ENCODE assay signal across 22 cellular contexts in the genomic region with DNA sequence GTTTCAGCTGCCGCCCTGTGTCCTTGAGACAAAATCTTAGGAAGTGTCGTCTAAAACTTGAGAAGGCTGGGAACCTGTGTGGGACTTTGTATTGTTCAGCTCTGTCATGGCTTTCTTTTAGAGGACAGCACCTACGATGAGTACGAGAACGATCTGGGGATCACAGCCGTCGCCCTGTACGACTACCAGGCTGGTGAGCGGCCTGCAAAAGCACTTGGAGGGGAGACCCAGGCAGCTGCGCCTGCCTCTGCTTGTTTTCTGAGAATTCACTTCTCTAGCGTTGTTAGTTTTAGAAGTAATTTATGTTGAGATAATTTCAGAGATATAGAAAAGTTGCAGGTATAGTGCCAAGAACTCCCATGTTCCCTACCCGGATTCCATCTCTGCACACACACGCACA. TPM values are rescaled to one million over a fixed set of nuclear protein-coding genes. Genes with fewer than 3 reads are reported as not detected.
DNase-seq lines count a peak whose midpoint lies in the region; ATAC-seq and TF ChIP-seq lines count a peak whose summit lies in the region.
"Had no signal": no experiment of that assay in that cellular context is flagged by ENCODE, and none has a peak within 500 bp of the region (broad histone marks: within the 10 kb centered on the region; RNA-seq: fewer than 3 reads in every experiment).

No MANE protein-coding gene starts in this region.

- H3K36me3 ChIP-seq in left ventricle myocardium inferior: peaks cover 98% of the 10 kb centered on the region

- H3K4me3 Mint-ChIP-seq in endothelial cell (ENCODE audit: unreplicated experiment): peak overlapping the region; percentile 51
- no peak overlapping the region for H3K4me3 Mint-ChIP-seq in nephron progenitor cell
- no peak overlapping the region for H3K4me3 Mint-ChIP-seq in chondrocyte (ENCODE audit: unreplicated experiment)
- H3K4me3 Mint-ChIP-seq: CD4-positive, CD25-positive, alpha-beta regulatory T cell; CD8-positive, alpha-beta T cell had no signal

- H3K27ac Mint-ChIP-seq in endothelial cell (ENCODE audit: unreplicated experiment) (peak overlapping the region; percentile 57), nephron progenitor cell (no peak overlapping the region), chondrocyte (ENCODE audit: unreplicated experiment) (no peak overlapping the region)
- H3K27ac Mint-ChIP-seq: CD4-positive, CD25-positive, alpha-beta regulatory T cell; CD8-positive, alpha-beta T cell had no signal

- CTCF ChIA-PET in RWPE1 (lab: Yijun Ruan, JAX): no interaction called here

- intact Hi-C loops in left ventricle myocardium superior (cut with micrococcal nuclease) (no loop called here), left ventricle myocardium inferior (cut with micrococcal nuclease) (no loop called here), posterior vena cava (cut with DNase I) (no loop called here)

- no peaks in the 10 kb centered on the region for H3K27me3 ChIP-seq in left ventricle myocardium inferior (ENCODE audit: low read depth)
- H3K27me3 ChIP-seq: BE2C had no signal

- POLR2A ChIA-PET in RWPE1 (lab: Yijun Ruan, JAX; ENCODE audit: low non-redundant PET): no interaction called here

- H3K27ac ChIP-seq in left ventricle myocardium inferior (replicated peaks) (no peak overlapping the region), RWPE1 (0 out of 2 replicates have a peak overlapping the region, but pooled peaks have one; percentile 13)
- H3K27ac ChIP-seq: A549, C4-2B, GM23248 had no signal

- DNase-seq in left ventricle myocardium superior (peak; percentile 7), left ventricle myocardium inferior (no peak), RWPE1 (ENCODE audit: low spot score) (no peak), endothelial cell (ENCODE audit: low spot score) (no peak), posterior vena cava (ENCODE audit: low spot score) (peak; percentile 63), nephron progenitor cell (no peak), chondrocyte (ENCODE audit: low spot score) (no peak)
- DNase-seq: 8988T; ACHN; AML-193; BE2C; Caco-2; CD4-positive, CD25-positive, alpha-beta regulatory T cell; CD8-positive, alpha-beta T cell; DMS153; DND-41; GM23248; H7; HCEC 1CT had no signal

- ATAC-seq in left ventricle myocardium superior (no peak), HG03565 (IDR thresholded peaks at IDR 0.05; ENCODE audit: unreplicated experiment) (no peak)
- ATAC-seq: A549; CD8-positive, alpha-beta T cell had no signal

- H3K36me3 Mint-ChIP-seq in endothelial cell (ENCODE audit: low read depth, unreplicated experiment) (peaks cover 69% of the 10 kb centered on the region), nephron progenitor cell (ENCODE audit: low read depth) (peaks cover 59% of the 10 kb centered on the region), chondrocyte (ENCODE audit: low read depth) (peaks cover 45% of the 10 kb centered on the region)
- H3K36me3 Mint-ChIP-seq: CD4-positive, CD25-positive, alpha-beta regulatory T cell; CD8-positive, alpha-beta T cell had no signal

- H3K9me3 Mint-ChIP-seq in endothelial cell (ENCODE audit: unreplicated experiment) (no peaks in the 10 kb centered on the region), nephron progenitor cell (no peaks in the 10 kb centered on the region), chondrocyte (ENCODE audit: low read depth) (no peaks in the 10 kb centered on the region)
- H3K9me3 Mint-ChIP-seq: CD4-positive, CD25-positive, alpha-beta regulatory T cell; CD8-positive, alpha-beta T cell had no signal

- H3K4me1 Mint-ChIP-seq in endothelial cell (ENCODE audit: unreplicated experiment) (peaks cover 3% of the 10 kb centered on the region), nephron progenitor cell (no peaks in the 10 kb centered on the region), chondrocyte (ENCODE audit: low read depth) (peaks cover 2% of the 10 kb centered on the region)
- H3K4me1 Mint-ChIP-seq: CD4-positive, CD25-positive, alpha-beta regulatory T cell had no signal

- no peaks in the 10 kb centered on the region for H3K9me3 ChIP-seq in left ventricle myocardium inferior (replicated peaks)
- H3K9me3 ChIP-seq: A549, BE2C, Caco-2 had no signal

- H3K27me3 Mint-ChIP-seq in endothelial cell (ENCODE audit: unreplicated experiment) (peaks cover 8% of the 10 kb centered on the region), nephron progenitor cell (ENCODE audit: low read depth, poor library complexity) (no peaks in the 10 kb centered on the region), chondrocyte (ENCODE audit: low read depth) (no peaks in the 10 kb centered on the region)
- H3K27me3 Mint-ChIP-seq: CD4-positive, CD25-positive, alpha-beta regulatory T cell had no signal

- H3K4me3 ChIP-seq in left ventricle myocardium inferior: no peak overlapping the region
- H3K4me3 ChIP-seq: A549, GM23248 had no signal

- TF ChIP-seq CTCF in left ventricle myocardium inferior (IDR thresholded peaks at IDR 0.05; ENCODE audit: borderline replicate concordance) (no peak), RWPE1 (conservative IDR thresholded peaks at IDR 0.05; ENCODE audit: low read depth) (no peak), endothelial cell (IDR thresholded peaks at IDR 0.05; ENCODE audit: unreplicated experiment) (no peak), nephron progenitor cell (IDR thresholded peaks at IDR 0.05) (no peak), chondrocyte (IDR thresholded peaks at IDR 0.05) (no peak)

- H3K4me1 ChIP-seq in left ventricle myocardium inferior: no peaks in the 10 kb centered on the region
- H3K4me1 ChIP-seq: A549, BE2C, Caco-2 had no signal

RNA-seq across cellular contexts. Expression of gene CTTN, which starts 35.2 kb away (rescaled TPM):
- total RNA-seq in left ventricle myocardium superior (169 TPM), left ventricle myocardium inferior (144 TPM), endothelial cell (ENCODE audit: unreplicated experiment) (458 TPM), posterior vena cava (100 to 1,000 TPM; 192 to 195 TPM), chondrocyte (290 to 314 TPM (median 307 TPM) in 3 replicates)

Comparison
In these comparisons a context has a peak if more than half of its experiments do, and no peak if none do; other contexts are left out.
1. DNase-seq: peak in left ventricle myocardium superior (single experiment) and posterior vena cava (single experiment); none in left ventricle myocardium inferior (single experiment), RWPE1 (single experiment), endothelial cell (single experiment), nephron progenitor cell (single experiment) and chondrocyte (single experiment).